8 cellular contexts compared by ENCODE assay signal in genomic region chr3:183637106-183637486, GRCh38. TPM values are rescaled to one million over a fixed set of nuclear protein-coding genes. Genes with fewer than 3 reads are reported as not detected.
DNase-seq lines count a peak whose midpoint lies in the region; ATAC-seq and TF ChIP-seq lines count a peak whose summit lies in the region.

No MANE protein-coding gene starts in this region.

- WGBS in body of pancreas, 2 donors = 9 to 10% methylated on average over 6 of the region's 6 CpGs
- 35 to 48% methylated on average over 6 of the region's 6 CpGs for WGBS in lung, 2 donors

- CTCF ChIA-PET in activated naive CD4-positive, alpha-beta T cell treated with anti-CD3 and anti-CD28 coated beads for 36 hours (lab: Charles Lee) = interaction anchor here (0.6 to 1.4 kb wide), 5 partner anchors 59 to 248 kb away, joined by 3 to 6 read pairs (median 3); partner anchors contain the start of gene PARL

- no peak for ATAC-seq in body of pancreas
- ATAC-seq in lung (ENCODE audit: insufficient read depth, low FRiP score) = no peak

- H3K27ac Mint-ChIP-seq in activated naive CD4-positive, alpha-beta T cell treated with anti-CD3 and anti-CD28 coated beads for 36 hours = peak overlapping the region; percentile 93
- H3K27ac Mint-ChIP-seq in type B pancreatic cell = peak overlapping the region; percentile 94

- H3K4me3 ChIP-seq in body of pancreas (peak overlapping the region in 1 of 2 donors; percentile 83), lung (no peak overlapping the region)

- intact Hi-C loops in activated naive CD4-positive, alpha-beta T cell treated with anti-CD3 and anti-CD28 coated beads for 36 hours (cut with micrococcal nuclease) = loop anchor here (2.0 to 10.0 kb wide), 9 partner anchors 372 to 842 kb away; partner anchors contain the start of genes ABCF3, ALG3, AP2M1 and ATP11B
- intact Hi-C loops in body of pancreas (cut with DNase I) = no loop called here

- TF ChIP-seq CTCF in body of pancreas (IDR thresholded peaks at IDR 0.05) (no peak), lung (IDR thresholded peaks at IDR 0.05; ENCODE audit: control extremely low read depth, extremely low read depth) (no peak), type B pancreatic cell (conservative IDR thresholded peaks at IDR 0.05) (no peak)

- H3K9me3 ChIP-seq in body of pancreas (no peaks in the 10 kb centered on the region), lung (ENCODE audit: control insufficient read depth in 2 of 2, insufficient read depth in 1 of 2, low read length in 1 of 2) (no peaks in the 10 kb centered on the region)

- peaks cover 46% of the 10 kb centered on the region for H3K4me1 Mint-ChIP-seq in activated naive CD4-positive, alpha-beta T cell treated with anti-CD3 and anti-CD28 coated beads for 36 hours (ENCODE audit: low read depth)
- H3K4me1 Mint-ChIP-seq in type B pancreatic cell (ENCODE audit: unreplicated experiment) = peaks cover 20% of the 10 kb centered on the region

- no peaks in the 10 kb centered on the region for H3K27me3 Mint-ChIP-seq in activated naive CD4-positive, alpha-beta T cell treated with anti-CD3 and anti-CD28 coated beads for 36 hours (ENCODE audit: low read depth)
- no peaks in the 10 kb centered on the region for H3K27me3 Mint-ChIP-seq in type B pancreatic cell

- H3K4me1 ChIP-seq in body of pancreas = peaks cover 36% of the 10 kb centered on the region
- H3K4me1 ChIP-seq in lung (ENCODE audit: control insufficient read depth in 2 of 2, insufficient read depth in 2 of 2, low read length in 2 of 2) = peaks cover 0 to 6% of the 10 kb centered on the region in 2 donors

- TF ChIP-seq POLR2A in body of pancreas (IDR thresholded peaks at IDR 0.05) = no peak

- no peaks in the 10 kb centered on the region for H3K9me3 Mint-ChIP-seq in activated naive CD4-positive, alpha-beta T cell treated with anti-CD3 and anti-CD28 coated beads for 36 hours
- H3K9me3 Mint-ChIP-seq in type B pancreatic cell = no peaks in the 10 kb centered on the region

- peak overlapping the region; percentile 91 for H3K4me3 Mint-ChIP-seq in activated naive CD4-positive, alpha-beta T cell treated with anti-CD3 and anti-CD28 coated beads for 36 hours
- peak overlapping the region; percentile 94 for H3K4me3 Mint-ChIP-seq in type B pancreatic cell

- H3K36me3 ChIP-seq in body of pancreas (replicated peaks in 1 of 2; ENCODE audit: insufficient read depth in 1 of 2, low read depth in 2 of 2) (no peaks in the 10 kb centered on the region), lung (ENCODE audit: control insufficient read depth in 2 of 2, insufficient read depth in 2 of 2, low read length in 2 of 2) (no peaks in the 10 kb centered on the region)

- H3K27ac ChIP-seq in body of pancreas (peak overlapping the region; percentile 94 to 99 (median 96)), lung (ENCODE audit: low read depth in 1 of 2, low read length in 1 of 2) (peak overlapping the region; percentile 97 to 99)

- no peaks in the 10 kb centered on the region for H3K36me3 Mint-ChIP-seq in activated naive CD4-positive, alpha-beta T cell treated with anti-CD3 and anti-CD28 coated beads for 36 hours (ENCODE audit: low read depth)
- peaks cover 4% of the 10 kb centered on the region for H3K36me3 Mint-ChIP-seq in type B pancreatic cell

- H3K27me3 ChIP-seq in body of pancreas (no peaks in the 10 kb centered on the region), lung (ENCODE audit: control insufficient read depth, insufficient read depth) (no peaks in the 10 kb centered on the region)

- no peak for DNase-seq in activated naive CD4-positive, alpha-beta T cell treated with anti-CD3 and anti-CD28 coated beads for 36 hours
- no peak for DNase-seq in activated naive CD4-positive, alpha-beta T cell treated with anti-CD3 and anti-CD28 coated beads, Interleukin-2, amount 50 U/mL, for 16 hours
- DNase-seq in body of pancreas = no peak
- no peak for DNase-seq in lung (ENCODE audit: low spot score)
- no peak for DNase-seq in type B pancreatic cell (ENCODE audit: extremely low spot score, unreplicated experiment)
- DNase-seq in AG08396 (ENCODE audit: low spot score) = no peak
- no peak for DNase-seq in NCI-H1930 (lab: John Stamatoyannopoulos, UW)
- no peak for DNase-seq in Kasumi-1 (lab: John Stamatoyannopoulos, UW)

RNA-seq across cellular contexts. Expression of gene KLHL24, which starts 1.7 kb away (rescaled TPM):
- total RNA-seq in activated naive CD4-positive, alpha-beta T cell treated with anti-CD3 and anti-CD28 coated beads for 36 hours = 10 to 100 TPM; 26.2 to 26.9 TPM
- total RNA-seq in body of pancreas (10 to 100 TPM; 22.7 to 46.2 TPM), lung (100 to 1,000 TPM in 1 of 2 donors, 10 to 100 TPM in 1; 58.1 to 352 TPM), type B pancreatic cell (ENCODE audit: low replicate concordance) (77.3 and 86.4 TPM in 2 replicates)
- polyA plus RNA-seq in lung = 10 to 100 TPM; 14.3 to 17.6 TPM
